Comparison of ENCODE assay signal across 7 cellular contexts in the genomic region with DNA sequence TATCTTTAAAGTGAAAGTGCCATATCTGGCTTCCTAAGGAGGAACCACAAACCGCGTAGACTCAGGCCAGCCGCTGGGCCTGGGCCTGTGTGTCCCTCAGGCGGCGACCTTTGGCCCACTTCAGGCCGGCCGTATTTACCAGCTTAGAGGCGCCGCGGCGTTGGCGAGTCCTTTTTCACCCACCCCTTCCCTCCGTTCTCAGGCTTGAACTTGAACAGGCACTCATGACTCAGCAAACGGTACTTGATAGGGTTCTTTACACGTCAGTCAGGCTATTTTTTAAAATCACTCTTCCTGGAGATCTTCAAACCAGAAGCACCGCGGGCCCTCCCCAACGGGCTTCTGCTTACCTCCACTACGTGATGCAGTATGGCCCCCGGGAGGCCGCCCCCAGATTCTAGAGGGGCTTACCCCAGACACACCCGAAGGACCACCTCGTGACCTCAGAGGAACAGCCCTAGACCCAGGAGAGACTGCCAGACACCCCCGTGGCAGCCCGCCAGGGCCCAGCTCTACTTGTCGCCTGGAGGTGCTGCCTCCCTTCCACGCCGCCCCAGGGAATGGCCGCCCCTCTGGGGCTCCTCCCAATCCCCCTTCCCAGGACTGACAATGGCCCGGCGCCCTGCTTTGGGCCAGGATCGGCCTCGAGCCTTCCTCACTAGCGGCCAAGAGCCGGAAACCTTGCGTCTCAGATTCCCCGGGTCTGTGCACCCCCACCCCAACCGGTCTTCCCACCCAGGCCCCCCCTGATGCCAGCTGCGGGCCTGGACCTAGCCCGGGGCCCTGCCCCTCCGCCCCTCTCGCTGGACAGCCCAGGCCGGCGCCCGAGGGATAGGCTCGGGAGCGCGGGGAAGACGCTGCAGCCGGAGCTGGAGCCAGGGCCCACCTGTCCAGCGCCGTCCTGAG. TPM values are rescaled to one million over a fixed set of nuclear protein-coding genes. Genes with fewer than 3 reads are reported as not detected.
DNase-seq lines count a peak whose midpoint lies in the region; ATAC-seq, FAIRE-seq and TF ChIP-seq lines count a peak whose summit lies in the region.

No MANE protein-coding gene starts in this region.

- no peaks in the 10 kb centered on the region for H3K9me3 Mint-ChIP-seq in natural killer cell treated with Interleukin-12 subunit alpha and Interleukin-12 subunit beta and Interleukin-15 and Interleukin-18, amount 100 ng/mL, for 72 hours

- peak; percentile 89 for FAIRE-seq in RCC 7860 (lab: Jason Lieb, UNC)

- peak; percentile 95 for DNase-seq in RCC 7860 (ENCODE audit: low spot score)
- DNase-seq in activated T-helper 9 cell treated with anti-CD3 and anti-CD28 coated beads, Interleukin-2, amount 50 U/mL, for 16 hours (ENCODE audit: low read depth), result peak; percentile 26
- peak; percentile 99 for DNase-seq in fibroblast of pulmonary artery (ENCODE audit: low read depth)
- peak; percentile 88 for DNase-seq in natural killer cell treated with Interleukin-12 subunit alpha and Interleukin-12 subunit beta and Interleukin-15 and Interleukin-18, amount 100 ng/mL, for 72 hours (ENCODE audit: low spot score)
- DNase-seq in stimulated activated naive CD8-positive, alpha-beta T cell treated with anti-CD3 and anti-CD28 coated beads, Interleukin-15, Interleukin-2, amounts not matched to agents 100 U/mL and 50 U/mL, for 24 hours, result peak; percentile 71

- H3K27me3 Mint-ChIP-seq in natural killer cell treated with Interleukin-12 subunit alpha and Interleukin-12 subunit beta and Interleukin-15 and Interleukin-18, amount 100 ng/mL, for 72 hours, result no peaks in the 10 kb centered on the region

- peak overlapping the region; percentile 72 to 92 for H3K27ac Mint-ChIP-seq in natural killer cell treated with Interleukin-12 subunit alpha and Interleukin-12 subunit beta and Interleukin-15 and Interleukin-18, amount 100 ng/mL, for 72 hours

- TF ChIP-seq CTCF in fibroblast of pulmonary artery (IDR thresholded peaks at IDR 0.05; ENCODE audit: low read length, missing control alignments), result no peak

- H3K4me1 Mint-ChIP-seq in natural killer cell treated with Interleukin-12 subunit alpha and Interleukin-12 subunit beta and Interleukin-15 and Interleukin-18, amount 100 ng/mL, for 72 hours (ENCODE audit: low read depth in 2 of 2), result peaks cover 10 to 22% of the 10 kb centered on the region in 2 donors

- H3K36me3 Mint-ChIP-seq in natural killer cell treated with Interleukin-12 subunit alpha and Interleukin-12 subunit beta and Interleukin-15 and Interleukin-18, amount 100 ng/mL, for 72 hours, result no peaks in the 10 kb centered on the region

- peak overlapping the region; percentile 77 for H3K4me3 Mint-ChIP-seq in natural killer cell treated with Interleukin-12 subunit alpha and Interleukin-12 subunit beta and Interleukin-15 and Interleukin-18, amount 100 ng/mL, for 72 hours

- ATAC-seq in GM18858 (IDR thresholded peaks at IDR 0.05; ENCODE audit: unreplicated experiment) (peak; percentile 85), HG03064 (IDR thresholded peaks at IDR 0.05; ENCODE audit: low read depth, unreplicated experiment) (peak; percentile 84)
- ATAC-seq in natural killer cell treated with Interleukin-12 subunit alpha and Interleukin-12 subunit beta and Interleukin-15 and Interleukin-18, amount 100 ng/mL, for 72 hours, result peak; percentile 94
- peak; percentile 85 for ATAC-seq in stimulated activated naive CD8-positive, alpha-beta T cell treated with anti-CD3 and anti-CD28 coated beads, Interleukin-15, Interleukin-2, amounts not matched to agents 100 U/mL and 50 U/mL, for 24 hours

- H3K4me3 ChIP-seq in fibroblast of pulmonary artery (replicated peaks; ENCODE audit: low read depth, low read length), result peak overlapping the region; percentile 49

RNA-seq across cellular contexts. Expression of gene IMPA2, which starts 33.8 kb away (rescaled TPM):
- total RNA-seq in natural killer cell treated with Interleukin-12 subunit alpha and Interleukin-12 subunit beta and Interleukin-15 and Interleukin-18, amount 100 ng/mL, for 72 hours, result 10 to 100 TPM in 1 of 2 donors, 1 to 10 TPM in 1; 8.6 to 12.0 TPM

RNA-seq across cellular contexts. Expression of gene MPPE1, which starts 39.4 kb away (rescaled TPM):
- 10 to 100 TPM; 45.5 to 54.7 TPM for total RNA-seq in natural killer cell treated with Interleukin-12 subunit alpha and Interleukin-12 subunit beta and Interleukin-15 and Interleukin-18, amount 100 ng/mL, for 72 hours

Comparison
In these comparisons a context has a peak if more than half of its experiments do, and no peak if none do; other contexts are left out.
1. Peak in every context shown above with its lines: DNase-seq, ATAC-seq and H3K4me3 ChIP-seq.
2. DNase-seq: peak in every context shown above with its lines; median percentile 99 in fibroblast of pulmonary artery; 95 in RCC 7860; 88 in natural killer cell treated with Interleukin-12 subunit alpha and Interleukin-12 subunit beta and Interleukin-15 and Interleukin-18, amount 100 ng/mL, for 72 hours; 71 in stimulated activated naive CD8-positive, alpha-beta T cell treated with anti-CD3 and anti-CD28 coated beads, Interleukin-15, Interleukin-2, amounts not matched to agents 100 U/mL and 50 U/mL, for 24 hours; 26 in activated T-helper 9 cell treated with anti-CD3 and anti-CD28 coated beads, Interleukin-2, amount 50 U/mL, for 16 hours.